ENCODE assay signal across 1 cellular context in genomic region chr12:60257063-60257462, GRCh38.
TF ChIP-seq lines count a peak whose summit lies in the region.

No MANE protein-coding gene starts in this region.

TF ChIP-seq in IMR-90, 13 proteins besides CTCF, POLR2A, EP300 and RAD21 (continued from another document):
- no peak for TF ChIP-seq USF2 (IDR thresholded peaks at IDR 0.05; ENCODE audit: low read depth, low read length)
- TF ChIP-seq RCOR1 (IDR thresholded peaks at IDR 0.05; ENCODE audit: insufficient replicate concordance, low read length): no peak
- no peak for TF ChIP-seq NFE2L2 (IDR thresholded peaks at IDR 0.05; ENCODE audit: low read depth, low read length)
- TF ChIP-seq CEBPB (IDR thresholded peaks at IDR 0.05; ENCODE audit: low read depth, low read length): no peak
- no peak for TF ChIP-seq MAFK (IDR thresholded peaks at IDR 0.05; ENCODE audit: low read depth, low read length)
- no peak for TF ChIP-seq RFX5 (IDR thresholded peaks at IDR 0.05; ENCODE audit: low read depth, low read length)
TF ChIP-seq in IMR-90: peak in this region for 2.
